ENCODE assay signal across 1 cellular context in genomic region chr22:23764931-23765881, GRCh38.
TF ChIP-seq lines count a peak whose summit lies in the region.

No MANE protein-coding gene starts in this region.

TF ChIP-seq in HepG2, 621 proteins besides CTCF, POLR2A, EP300 and RAD21 (continued from another document):
- TF ChIP-seq ZBTB25 (CRISPR knock-in tag; IDR thresholded peaks at IDR 0.05), result 0 out of 2 replicates have a peak, but pooled peaks have one; percentile 45
- TF ChIP-seq KDM4B (CRISPR knock-in tag; IDR thresholded peaks at IDR 0.05), result 0 out of 2 replicates have a peak, but pooled peaks have one; percentile 35
- peak; percentile 75 for TF ChIP-seq RARA (CRISPR knock-in tag; IDR thresholded peaks at IDR 0.05)
- peak; percentile 18 for TF ChIP-seq SKI (IDR thresholded peaks at IDR 0.05; ENCODE audit: partially characterized antibody)
- peak; percentile 14; the same call in 1 of the 2 replicates for TF ChIP-seq SIN3A (IDR thresholded peaks at IDR 0.05; ENCODE audit: borderline replicate concordance, low read depth, low read length)
- TF ChIP-seq, protein P1, sequence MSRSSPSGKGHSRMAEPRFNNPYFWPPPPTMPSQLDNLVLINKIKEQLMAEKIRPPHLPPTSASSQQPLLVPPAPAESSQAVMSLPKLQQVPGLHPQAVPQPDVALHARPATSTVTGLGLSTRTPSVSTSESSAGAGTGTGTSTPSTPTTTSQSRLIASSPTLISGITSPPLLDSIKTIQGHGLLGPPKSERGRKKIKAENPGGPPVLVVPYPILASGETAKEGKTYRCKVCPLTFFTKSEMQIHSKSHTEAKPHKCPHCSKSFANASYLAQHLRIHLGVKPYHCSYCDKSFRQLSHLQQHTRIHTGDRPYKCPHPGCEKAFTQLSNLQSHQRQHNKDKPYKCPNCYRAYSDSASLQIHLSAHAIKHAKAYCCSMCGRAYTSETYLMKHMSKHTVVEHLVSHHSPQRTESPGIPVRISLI (CRISPR knock-in tag; IDR thresholded peaks at IDR 0.05; ENCODE audit: borderline replicate concordance), result no peak
- peak; percentile 28; the same call in 1 of the 2 replicates for TF ChIP-seq ZNF746 (CRISPR knock-in tag; IDR thresholded peaks at IDR 0.05)
- TF ChIP-seq, protein P2, sequence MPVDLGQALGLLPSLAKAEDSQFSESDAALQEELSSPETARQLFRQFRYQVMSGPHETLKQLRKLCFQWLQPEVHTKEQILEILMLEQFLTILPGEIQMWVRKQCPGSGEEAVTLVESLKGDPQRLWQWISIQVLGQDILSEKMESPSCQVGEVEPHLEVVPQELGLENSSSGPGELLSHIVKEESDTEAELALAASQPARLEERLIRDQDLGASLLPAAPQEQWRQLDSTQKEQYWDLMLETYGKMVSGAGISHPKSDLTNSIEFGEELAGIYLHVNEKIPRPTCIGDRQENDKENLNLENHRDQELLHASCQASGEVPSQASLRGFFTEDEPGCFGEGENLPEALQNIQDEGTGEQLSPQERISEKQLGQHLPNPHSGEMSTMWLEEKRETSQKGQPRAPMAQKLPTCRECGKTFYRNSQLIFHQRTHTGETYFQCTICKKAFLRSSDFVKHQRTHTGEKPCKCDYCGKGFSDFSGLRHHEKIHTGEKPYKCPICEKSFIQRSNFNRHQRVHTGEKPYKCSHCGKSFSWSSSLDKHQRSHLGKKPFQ (CRISPR knock-in tag; IDR thresholded peaks at IDR 0.05; ENCODE audit: insufficient replicate concordance), result no peak
- TF ChIP-seq GATAD1 (CRISPR knock-in tag; IDR thresholded peaks at IDR 0.05), result no peak
- TF ChIP-seq PITX1 (CRISPR knock-in tag; IDR thresholded peaks at IDR 0.05), result 0 out of 2 replicates have a peak, but pooled peaks have one; percentile 33
- TF ChIP-seq SOX5 (CRISPR knock-in tag; IDR thresholded peaks at IDR 0.05; ENCODE audit: borderline replicate concordance), result peak; percentile 32; the same call in 1 of the 2 replicates
- TF ChIP-seq CSRNP2 (CRISPR knock-in tag; conservative IDR thresholded peaks at IDR 0.05; ENCODE audit: low read depth), result no peak
